In the genomic region with DNA sequence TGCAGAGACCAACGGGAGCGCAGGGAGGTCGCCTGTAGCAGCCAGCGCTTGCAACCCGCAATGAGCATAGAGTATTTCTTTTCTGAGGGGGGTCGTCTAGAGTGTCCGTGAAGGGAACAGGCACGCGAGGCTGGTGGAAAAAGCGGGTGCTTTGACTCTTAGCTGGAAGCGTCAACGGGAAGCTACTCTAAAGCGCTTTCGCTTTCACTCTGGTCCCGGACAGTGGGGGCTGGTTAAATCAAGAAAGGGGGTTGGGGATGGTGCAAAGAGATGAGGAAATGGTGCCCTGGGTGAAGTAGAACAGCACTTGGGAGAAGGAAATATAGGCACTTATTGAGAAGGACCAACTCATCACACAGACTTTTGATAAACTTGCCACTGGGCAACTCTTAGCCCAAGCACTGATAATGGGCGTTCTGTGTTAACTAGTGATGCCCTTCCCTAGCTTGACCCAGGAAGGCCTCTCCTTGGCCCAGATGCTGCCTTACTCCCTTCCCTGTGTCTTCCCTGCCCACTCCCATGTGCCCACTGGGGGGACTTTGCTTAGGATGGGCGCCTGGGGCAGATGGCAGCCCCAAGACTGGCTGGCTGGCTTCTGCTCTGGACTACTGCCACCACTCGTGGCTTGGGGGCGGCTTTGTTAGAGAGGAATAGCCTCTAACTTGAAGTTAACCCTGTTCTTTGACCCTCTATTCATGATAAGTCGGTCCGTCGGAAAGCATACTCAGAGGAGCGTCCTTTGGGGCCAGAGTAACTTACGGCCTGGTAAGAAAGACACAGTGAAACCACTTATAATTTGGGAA, we compare ENCODE assay signal across 8 cellular contexts. TPM values are rescaled to one million over a fixed set of nuclear protein-coding genes. Genes with fewer than 3 reads are reported as not detected.
DNase-seq lines count a peak whose midpoint lies in the region; ATAC-seq and TF ChIP-seq lines count a peak whose summit lies in the region.

No MANE protein-coding gene starts in this region.

- peaks cover 6% of the 10 kb centered on the region for H3K4me1 Mint-ChIP-seq in endodermal cell

- H3K36me3 ChIP-seq in HUES64 (ENCODE audit: insufficient read depth, low read length) (no peaks in the 10 kb centered on the region), endodermal cell (ENCODE audit: control insufficient read depth, insufficient read depth, low read length) (no peaks in the 10 kb centered on the region)

- no peaks in the 10 kb centered on the region for H3K9me3 Mint-ChIP-seq in endodermal cell

- WGBS in HUES64 = 37% methylated on average over 24 of the region's 24 CpGs
- WGBS in endodermal cell (ENCODE audit: insufficient coverage in 1 of 2, insufficient read length in 1 of 2), 2 experiments = 40 to 53% methylated on average over 10 to 24 of the region's 24 CpGs

- peak overlapping the region; percentile 80 for H3K4me3 ChIP-seq in HUES64 (ENCODE audit: low read length)
- H3K4me3 ChIP-seq in endodermal cell (ENCODE audit: low read length) = peak overlapping the region; percentile 47

- H3K4me1 ChIP-seq in HUES64 (ENCODE audit: insufficient read depth, low read length) (no peaks in the 10 kb centered on the region), endodermal cell (ENCODE audit: control insufficient read depth, insufficient read depth, low read length) (no peaks in the 10 kb centered on the region)

- H3K4me3 Mint-ChIP-seq in endodermal cell = peak overlapping the region; percentile 68

- no peaks in the 10 kb centered on the region for H3K36me3 Mint-ChIP-seq in endodermal cell (ENCODE audit: low read depth)

- peak; percentile 35 for ATAC-seq in GM19395 (IDR thresholded peaks at IDR 0.05; ENCODE audit: unreplicated experiment)

- H3K9ac ChIP-seq in HUES64 (ENCODE audit: low read depth, low read length) = no peak overlapping the region
- H3K9ac ChIP-seq in endodermal cell (ENCODE audit: extremely low read depth, low read length, poor library complexity, severe bottlenecking) = no peak overlapping the region

- TF ChIP-seq CTCF in endodermal cell (conservative IDR thresholded peaks at IDR 0.05) = no peak

- H3K27ac Mint-ChIP-seq in endodermal cell = no peak overlapping the region

- peaks cover 93% of the 10 kb centered on the region for H3K27me3 Mint-ChIP-seq in endodermal cell (ENCODE audit: insufficient read depth)

- H3K27ac ChIP-seq in HUES64 (ENCODE audit: low read depth, low read length) = no peak overlapping the region
- no peak overlapping the region for H3K27ac ChIP-seq in endodermal cell (ENCODE audit: low read depth, low read length)
- peak overlapping the region; percentile 98 for H3K27ac ChIP-seq in substantia nigra (ENCODE audit: low read depth, low read length, poor library complexity, severe bottlenecking)

- no peaks in the 10 kb centered on the region for H3K9me3 ChIP-seq in HUES64 (ENCODE audit: insufficient read depth, low read depth, low read length)
- no peaks in the 10 kb centered on the region for H3K9me3 ChIP-seq in endodermal cell (ENCODE audit: control insufficient read depth, low read length)

- H3K27me3 ChIP-seq in HUES64 (ENCODE audit: insufficient read depth, low read length) (peaks cover 85% of the 10 kb centered on the region), endodermal cell (ENCODE audit: control insufficient read depth, insufficient read depth, low read length, poor library complexity, severe bottlenecking) (peaks cover 97% of the 10 kb centered on the region)

- DNase-seq in AG20443 (ENCODE audit: low spot score) (peak; percentile 58), endodermal cell (no peak), midbrain (lab: John Stamatoyannopoulos, UW) (peak; percentile 73), substantia nigra (lab: John Stamatoyannopoulos, UW) (peak in 33 of 49 donors; percentile 22 to 81 (median 58)), NCI-H2081 treated with DMSO at 0.1 percent for 48 hours (lab: John Stamatoyannopoulos, UW) (no peak)
- DNase-seq in activated CD4-positive, alpha-beta T cell treated with anti-CD3 and anti-CD28 coated beads, Interleukin-2, amount 50 U/mL, for 4 hours = peak; percentile 61 to 63

RNA-seq across cellular contexts. Expression of a gene that starts 0.6 kb away (rescaled TPM):
- polyA plus RNA-seq in HUES64 (2013, experiment 1 of 2) = 0.50 TPM
- 0.82 TPM for polyA plus RNA-seq in HUES64 (2013, experiment 2 of 2)
- not detected for total RNA-seq in endodermal cell
- polyA plus RNA-seq in endodermal cell (2013, experiment 1 of 2) = not detected
- polyA plus RNA-seq in endodermal cell (2013, experiment 2 of 2) = not detected

RNA-seq across cellular contexts. Expression of a gene that starts 1.1 kb away (rescaled TPM):
- polyA plus RNA-seq in HUES64 (2013, experiment 1 of 2) = 5.0 TPM
- polyA plus RNA-seq in HUES64 (2013, experiment 2 of 2) = 4.9 TPM
- total RNA-seq in endodermal cell = 1 to 10 TPM; 2.0 to 2.6 TPM
- polyA plus RNA-seq in endodermal cell (2013, experiment 1 of 2) = 1.3 TPM
- 1.2 TPM for polyA plus RNA-seq in endodermal cell (2013, experiment 2 of 2)

RNA-seq across cellular contexts. Expression of a gene that starts 10.7 kb away (rescaled TPM):
- polyA plus RNA-seq in HUES64 (2013, experiment 1 of 2) = 8.1 TPM
- 9.3 TPM for polyA plus RNA-seq in HUES64 (2013, experiment 2 of 2)
- 1 to 10 TPM in 1 of 2 donors, under 1 TPM in 1; 0.93 to 3.1 TPM for total RNA-seq in endodermal cell
- 0.64 TPM for polyA plus RNA-seq in endodermal cell (2013, experiment 1 of 2)
- 0.50 TPM for polyA plus RNA-seq in endodermal cell (2013, experiment 2 of 2)

RNA-seq across cellular contexts. Expression of a gene that starts 16.0 kb away (rescaled TPM):
- polyA plus RNA-seq in HUES64 (2013, experiment 1 of 2) = 3.6 TPM
- polyA plus RNA-seq in HUES64 (2013, experiment 2 of 2) = 4.9 TPM
- 1 to 10 TPM; 3.4 to 6.6 TPM for total RNA-seq in endodermal cell
- polyA plus RNA-seq in endodermal cell (2013, experiment 1 of 2) = 2.6 TPM
- 1.0 TPM for polyA plus RNA-seq in endodermal cell (2013, experiment 2 of 2)

RNA-seq across cellular contexts. Expression of a gene that starts 37.8 kb away (rescaled TPM):
- not detected for polyA plus RNA-seq in HUES64 (2013, experiment 1 of 2)
- 0.38 TPM for polyA plus RNA-seq in HUES64 (2013, experiment 2 of 2)
- total RNA-seq in endodermal cell = not detected
- not detected for polyA plus RNA-seq in endodermal cell (2013, experiment 1 of 2)
- not detected for polyA plus RNA-seq in endodermal cell (2013, experiment 2 of 2)

Comparison
In these comparisons a context has a peak if more than half of its experiments do, and no peak if none do; other contexts are left out.
1. DNase-seq: peak in AG20443 (single experiment), activated CD4-positive, alpha-beta T cell treated with anti-CD3 and anti-CD28 coated beads, Interleukin-2, amount 50 U/mL, for 4 hours (2 of 2), midbrain (single experiment) and substantia nigra (33 of 49); none in endodermal cell (single experiment) and NCI-H2081 treated with DMSO at 0.1 percent for 48 hours (single experiment).